Comparison of ENCODE assay signal across 10 cellular contexts in the genomic region with DNA sequence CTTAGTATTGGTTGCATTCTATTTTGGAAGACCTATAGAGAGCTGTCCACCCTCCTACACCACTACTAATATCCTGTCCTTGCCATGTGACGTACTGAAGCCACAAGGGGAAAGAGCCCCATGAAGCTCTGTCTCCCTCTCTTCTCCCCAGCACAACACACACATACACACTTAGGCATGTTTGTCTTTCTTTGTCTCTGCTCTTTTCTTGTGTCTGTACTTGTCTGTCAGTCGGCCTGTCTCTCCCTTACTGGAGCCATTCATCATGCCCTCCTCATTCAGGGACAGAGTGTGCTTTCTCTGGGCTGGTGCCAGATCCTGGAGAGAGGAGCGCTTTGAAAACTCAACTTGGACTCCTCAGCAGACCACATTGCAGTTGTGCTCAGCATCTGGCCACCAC.
A peak's percentile ranks its signal among the peaks of the same experiment; 100 is the strongest.
DNase-seq lines count a peak whose midpoint lies in the region; TF ChIP-seq lines count a peak whose summit lies in the region.
"Had no signal": no experiment of that assay in that cellular context is flagged by ENCODE, and none has a peak within 500 bp of the region (broad histone marks: within the 10 kb centered on the region; RNA-seq: fewer than 3 reads in every experiment).

No MANE protein-coding gene starts in this region.

- H3K27ac ChIP-seq in tibial artery: peak overlapping the region in 1 of 2 donors; percentile 26

- H3K36me3 ChIP-seq in tibial artery: peaks cover 6 to 10% (median 9%) of the 10 kb centered on the region in 3 donors

- peaks cover 0 to 69% (median 39%) of the 10 kb centered on the region in 4 donors for H3K4me1 ChIP-seq in tibial artery

- DNase-seq in SHP77 (lab: John Stamatoyannopoulos, UW) (peak; percentile 12 to 18), SHP77 treated with DMSO at 0.1 percent for 48 hours (lab: John Stamatoyannopoulos, UW) (no peak), brain pericyte (ENCODE audit: low read depth, low spot score) (peak; percentile 45), kidney tubule cell (ENCODE audit: low spot score) (peak; percentile 24), tibial artery (peak; percentile 72 to 79), RKO (ENCODE audit: low spot score) (no peak)
- DNase-seq in stimulated activated CD4-positive, alpha-beta T cell treated with anti-CD3 and anti-CD28 coated beads, Interleukin-12 subunit alpha, Interleukin-12 subunit beta, amount 100 ng/mL, for 4 hours: no peak
- DNase-seq in activated CD4-positive, CD25-positive, alpha-beta regulatory T cell (lab: John Stamatoyannopoulos, UW): no peak
- DNase-seq: PC-3 had no signal

- no peaks in the 10 kb centered on the region for H3K27me3 ChIP-seq in tibial artery

- intact Hi-C loops in tibial artery (cut with DNase I; ENCODE audit: low total_unique reads): no loop called here

- TF ChIP-seq CTCF in tibial artery (IDR thresholded peaks at IDR 0.05): no peak

- H3K4me3 ChIP-seq in tibial artery: no peak overlapping the region
- H3K4me3 ChIP-seq: GM23338 had no signal

- no peaks in the 10 kb centered on the region for H3K9me3 ChIP-seq in tibial artery

Comparison
In these comparisons a context has a peak if more than half of its experiments do, and no peak if none do; other contexts are left out.
1. DNase-seq: peak in SHP77 (2 of 2), brain pericyte (single experiment), kidney tubule cell (single experiment) and tibial artery (2 of 2); none in SHP77 treated with DMSO at 0.1 percent for 48 hours (single experiment), RKO (single experiment), stimulated activated CD4-positive, alpha-beta T cell treated with anti-CD3 and anti-CD28 coated beads, Interleukin-12 subunit alpha, Interleukin-12 subunit beta, amount 100 ng/mL, for 4 hours (single experiment) and activated CD4-positive, CD25-positive, alpha-beta regulatory T cell (0 of 4).